In the genomic region with DNA sequence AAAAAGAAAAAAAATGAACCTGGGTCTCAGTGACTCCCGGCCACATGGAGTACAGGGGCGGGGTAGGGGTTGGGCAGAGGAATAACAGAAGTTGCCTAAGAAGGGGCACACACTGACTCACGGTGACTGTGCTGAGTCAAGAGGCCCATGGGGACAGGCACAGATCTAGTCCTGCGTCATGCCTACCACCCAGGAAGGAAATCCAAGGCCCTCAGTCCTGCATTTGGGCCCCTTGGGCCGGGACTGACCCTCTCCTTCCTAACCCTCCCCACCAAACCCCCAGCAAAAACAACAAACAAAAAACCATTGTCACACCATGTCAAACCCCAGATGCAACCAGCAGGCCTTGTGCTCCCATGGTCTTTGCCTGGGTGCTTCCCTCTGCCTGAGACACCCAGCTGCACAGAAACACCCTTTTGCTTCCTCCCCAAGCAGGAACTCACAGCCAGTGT, we compare ENCODE assay signal across 9 cellular contexts. TPM values are rescaled to one million over a fixed set of nuclear protein-coding genes. Genes with fewer than 3 reads are reported as not detected.
DNase-seq lines count a peak whose midpoint lies in the region; ATAC-seq and TF ChIP-seq lines count a peak whose summit lies in the region.
"Had no signal": no experiment of that assay in that cellular context is flagged by ENCODE, and none has a peak within 500 bp of the region (broad histone marks: within the 10 kb centered on the region; RNA-seq: fewer than 3 reads in every experiment).

No MANE protein-coding gene starts in this region.

- H3K4me3 ChIP-seq in gastroesophageal sphincter: no peak overlapping the region
- H3K4me3 ChIP-seq in spleen: peak overlapping the region in 1 of 8 donors; percentile 7
- no peak overlapping the region for H3K4me3 ChIP-seq in BE2C (ENCODE audit: low read depth, low read length)

- peaks cover 0 to 3% (median 0%) of the 10 kb centered on the region in 3 donors for H3K9me3 ChIP-seq in gastroesophageal sphincter
- no peaks in the 10 kb centered on the region for H3K9me3 ChIP-seq in spleen
- H3K9me3 ChIP-seq in BE2C: no peaks in the 10 kb centered on the region

- TF ChIP-seq CTCF in gastroesophageal sphincter (IDR thresholded peaks at IDR 0.05) (no peak), spleen (IDR thresholded peaks at IDR 0.05 in 8 of 11, conservative IDR thresholded peaks at IDR 0.05 in 3 of 11) (peak in 1 of 11 experiments; percentile 8), BE2C (IDR thresholded peaks at IDR 0.05; ENCODE audit: low read depth, low read length) (no peak)

- peak; percentile 92 for DNase-seq in H4 (ENCODE audit: low spot score)
- peak; percentile 90 for DNase-seq in SKM-1 treated with dmso at 0.1 percent for 144 hours (lab: John Stamatoyannopoulos, UW; ENCODE audit: unreplicated experiment)
- peak; percentile 84 for DNase-seq in spleen
- DNase-seq in activated gamma-delta T cell treated with Interleukin-2 at 50 U/mL for 16 hours: no peak
- no peak for DNase-seq in BE2C
- DNase-seq: NCI-H187 had no signal

- peak; percentile 83 for ATAC-seq in gastroesophageal sphincter
- no peak for ATAC-seq in HG02798 (IDR thresholded peaks at IDR 0.05; ENCODE audit: poor library complexity, unreplicated experiment)
- ATAC-seq in GM18502 (IDR thresholded peaks at IDR 0.05; ENCODE audit: poor library complexity, unreplicated experiment): no peak

- no peak for TF ChIP-seq POLR2A in gastroesophageal sphincter (IDR thresholded peaks at IDR 0.05)
- TF ChIP-seq POLR2A in spleen (IDR thresholded peaks at IDR 0.05): no peak

- peaks cover 4% of the 10 kb centered on the region for H3K27me3 ChIP-seq in gastroesophageal sphincter
- peaks cover 0 to 21% (median 0%) of the 10 kb centered on the region in 7 donors for H3K27me3 ChIP-seq in spleen (replicated peaks in 1 of 7)
- no peaks in the 10 kb centered on the region for H3K27me3 ChIP-seq in BE2C

- no peak for TF ChIP-seq EP300 in gastroesophageal sphincter (IDR thresholded peaks at IDR 0.05)

- no peaks in the 10 kb centered on the region for H3K4me1 ChIP-seq in gastroesophageal sphincter
- peaks cover 0 to 44% (median 6%) of the 10 kb centered on the region in 6 donors for H3K4me1 ChIP-seq in spleen
- H3K4me1 ChIP-seq in BE2C: no peaks in the 10 kb centered on the region

- H3K27ac ChIP-seq in gastroesophageal sphincter (peak overlapping the region in 2 of 4 donors; percentile 24 to 32), spleen (peak overlapping the region in 6 of 8 donors; percentile 46 to 90 (median 72))

- intact Hi-C loops in spleen (cut with DNase I; ENCODE audit: low total_unique reads): no loop called here

- WGBS in gastroesophageal sphincter (ENCODE audit: low coverage in 1 of 2), 2 donors: 58 to 78% methylated on average over 4 to 5 of the region's 5 CpGs
- 32 to 73% (median 51%) methylated on average over 5 of the region's 5 CpGs for WGBS in spleen, 5 donors

- no peaks in the 10 kb centered on the region for H3K36me3 ChIP-seq in gastroesophageal sphincter
- H3K36me3 ChIP-seq in spleen: no peaks in the 10 kb centered on the region
- H3K36me3 ChIP-seq in BE2C: no peaks in the 10 kb centered on the region

RNA-seq across cellular contexts. Expression of a gene that starts 9.6 kb away (rescaled TPM):
- total RNA-seq in H4 (2014; rRNA removed; shearing (Covaris generic)): 1.1 and 1.5 TPM in 2 replicates
- total RNA-seq in gastroesophageal sphincter (10 to 100 TPM; 19.1 to 54.8 (median 35.4) TPM), spleen (10 to 100 TPM; 52.1 to 94.9 (median 62.6) TPM)
- 1 to 10 TPM; 1.4 to 5.9 (median 2.5) TPM for polyA plus RNA-seq in spleen
- 0.36 TPM for polyA plus RNA-seq in BE2C (2012; ENCODE audit: insufficient read depth, insufficient read length, low read depth)

RNA-seq across cellular contexts. Expression of a gene that starts 21.9 kb away (rescaled TPM):
- 0.43 TPM in 1 of 2 replicates, not detected in the other for total RNA-seq in H4 (2014; rRNA removed; shearing (Covaris generic))
- total RNA-seq in gastroesophageal sphincter (1 to 10 TPM in 1 of 4 donors, under 1 TPM in 1, not detected in 2; 0.78 to 1.6 TPM), spleen (1 to 10 TPM; 1.6 to 6.6 (median 3.8) TPM)
- under 1 TPM; 0.13 to 0.67 (median 0.59) TPM for polyA plus RNA-seq in spleen
- polyA plus RNA-seq in BE2C (2012; ENCODE audit: insufficient read depth, insufficient read length, low read depth): not detected

Comparison
In these comparisons a context has a peak if more than half of its experiments do, and no peak if none do; other contexts are left out.
1. DNase-seq: peak in H4 (single experiment), SKM-1 treated with dmso at 0.1 percent for 144 hours (single experiment) and spleen (single experiment); none in activated gamma-delta T cell treated with Interleukin-2 at 50 U/mL for 16 hours (single experiment) and BE2C (single experiment).